ENCODE assay signal across 19 cellular contexts in the genomic region with DNA sequence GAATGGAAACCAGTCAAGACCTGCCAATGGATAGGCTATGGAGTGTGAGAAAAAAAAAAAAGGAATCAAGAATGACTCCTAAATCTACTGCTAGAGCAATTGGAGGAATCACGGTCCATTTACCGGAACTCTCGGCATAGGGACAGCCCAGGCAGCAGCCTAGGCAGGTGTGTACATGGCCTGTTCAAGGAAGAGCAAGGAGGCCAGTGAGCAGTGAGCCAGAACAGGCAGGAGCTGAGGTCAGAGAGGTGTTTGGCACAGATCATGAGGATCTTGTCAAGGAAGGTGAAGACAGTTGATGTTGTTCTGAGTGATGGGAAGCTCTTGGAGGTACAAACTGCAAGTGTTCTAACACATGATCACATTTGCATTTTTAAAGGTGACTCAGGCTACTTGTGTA. TPM values are rescaled to one million over a fixed set of nuclear protein-coding genes. Genes with fewer than 3 reads are reported as not detected.
DNase-seq lines count a peak whose midpoint lies in the region; ATAC-seq lines count a peak whose summit lies in the region.
"Had no signal": no experiment of that assay in that cellular context is flagged by ENCODE, and none has a peak within 500 bp of the region (broad histone marks: within the 10 kb centered on the region; RNA-seq: fewer than 3 reads in every experiment).

No MANE protein-coding gene starts in this region.

- peak; percentile 1 for DNase-seq in NCI-H2029 (lab: John Stamatoyannopoulos, UW)
- DNase-seq in NCI-H2029 treated with DMSO at 0.1 percent for 48 hours (lab: John Stamatoyannopoulos, UW) = no peak
- peak; percentile 18 for DNase-seq in DMS53 treated with DMSO at 0.1 percent for 48 hours (lab: John Stamatoyannopoulos, UW; ENCODE audit: unreplicated experiment)
- no peak for DNase-seq in activated T-cell treated with anti-CD3 and anti-CD28 coated beads for 4 hours
- no peak for DNase-seq in UCSD-AML1 (lab: John Stamatoyannopoulos, UW; ENCODE audit: unreplicated experiment)
- no peak for DNase-seq in NCI-H187 (lab: John Stamatoyannopoulos, UW)
- DNase-seq: 8988T; C1 segment of cervical spinal cord; CD4-positive, alpha-beta memory T cell; COR-L47; DMS153; EL; GDM1; GM23248; H7; HCEC 1CT had no signal

- peak; percentile 78 for ATAC-seq in esophagus mucosa
- ATAC-seq: A549, GM12878 had no signal

RNA-seq across cellular contexts. Expression of gene HHAT, which starts 40.6 kb away (rescaled TPM):
- total RNA-seq in esophagus mucosa = 4.0 TPM

RNA-seq across cellular contexts. Expression of gene SERTAD4, which starts 55.5 kb away (rescaled TPM):
- total RNA-seq in esophagus mucosa = 8.7 TPM
- total RNA-seq: CD4-positive, alpha-beta memory T cell; GM12878 had no signal

Comparison
In these comparisons a context has a peak if more than half of its experiments do, and no peak if none do; other contexts are left out.
1. DNase-seq: peak in NCI-H2029 (single experiment) and DMS53 treated with DMSO at 0.1 percent for 48 hours (single experiment); none in NCI-H2029 treated with DMSO at 0.1 percent for 48 hours (single experiment), activated T-cell treated with anti-CD3 and anti-CD28 coated beads for 4 hours (single experiment), UCSD-AML1 (single experiment) and NCI-H187 (0 of 2).